20 cellular contexts compared by ENCODE assay signal in genomic region chr3:178056868-178057267, GRCh38.
"Had no signal": no experiment of that assay in that cellular context is flagged by ENCODE, and none has a peak within 500 bp of the region (broad histone marks: within the 10 kb centered on the region; RNA-seq: fewer than 3 reads in every experiment).

No MANE protein-coding gene starts in this region.

- ATAC-seq: esophagus mucosa; heart left ventricle; mucosa of descending colon; naive thymus-derived CD8-positive, alpha-beta T cell had no signal

- H3K9me3 ChIP-seq: heart left ventricle, mucosa of descending colon, neutrophil, right atrium auricular region, sigmoid colon, stomach, thoracic aorta, transverse colon had no signal

- H3K27me3 ChIP-seq: dorsolateral prefrontal cortex, heart left ventricle, neutrophil, right atrium auricular region, sigmoid colon, stomach, transverse colon had no signal

- H3K4me3 ChIP-seq: dorsolateral prefrontal cortex, heart left ventricle, mucosa of descending colon, right atrium auricular region, sigmoid colon, stomach, thoracic aorta, transverse colon had no signal

- H3K27ac ChIP-seq: heart left ventricle, neutrophil, right atrium auricular region, sigmoid colon, stomach, thoracic aorta, transverse colon had no signal

- H3K36me3 ChIP-seq: heart left ventricle, neutrophil, right atrium auricular region, sigmoid colon, stomach, thoracic aorta, transverse colon had no signal

- DNase-seq: cortex of kidney; dorsolateral prefrontal cortex; effector CD8-positive, alpha-beta T cell; heart left ventricle; hippocampal formation; kidney glomerular epithelial cell; mucosa of descending colon; naive thymus-derived CD8-positive, alpha-beta T cell; posterior cingulate gyrus; sigmoid colon; small intestine; stimulated activated CD4-positive, alpha-beta T cell treated with anti-CD3 and anti-CD28 coated beads, Interleukin-12 subunit alpha, Interleukin-12 subunit beta, amount 100 ng/mL, for 4 hours; stimulated activated naive CD4-positive, alpha-beta T cell; stomach; substantia nigra; transverse colon had no signal
